Comparison of ENCODE assay signal across 1 cellular context in the genomic region with DNA sequence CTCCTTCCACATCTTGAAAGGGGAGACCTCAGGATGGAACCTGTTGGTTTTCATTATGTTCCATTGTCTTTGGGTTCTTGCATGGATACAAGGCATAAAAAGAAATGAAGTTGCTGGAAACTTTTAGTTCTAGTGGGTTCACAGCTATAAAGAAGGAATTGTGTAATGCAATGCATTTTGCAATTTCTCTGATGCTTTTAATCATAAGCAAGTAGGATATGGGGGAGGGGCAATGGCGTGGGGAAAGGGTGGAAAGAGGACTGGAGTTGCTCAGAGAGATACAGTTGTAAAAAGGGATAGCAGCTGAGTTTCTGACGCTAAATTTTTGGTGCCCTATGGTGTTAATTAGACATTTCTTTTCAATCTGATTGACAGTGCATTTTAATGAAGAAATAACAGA.
TF ChIP-seq lines count a peak whose summit lies in the region.

No MANE protein-coding gene starts in this region.

TF ChIP-seq in SK-N-SH, 30 proteins besides CTCF, POLR2A, EP300 and RAD21:
- TF ChIP-seq POLR2AphosphoS5 (IDR thresholded peaks at IDR 0.05; ENCODE audit: low read depth, low read length) (no peak), FOXM1 (IDR thresholded peaks at IDR 0.05; ENCODE audit: low read depth) (no peak)
